Comparison of ENCODE assay signal across 24 cellular contexts in genomic region chr7:80047032-80047431, GRCh38.
DNase-seq lines count a peak whose midpoint lies in the region; ATAC-seq lines count a peak whose summit lies in the region.
"Had no signal": no experiment of that assay in that cellular context is flagged by ENCODE, and none has a peak within 500 bp of the region (broad histone marks: within the 10 kb centered on the region; RNA-seq: fewer than 3 reads in every experiment).

No MANE protein-coding gene starts in this region.

- ATAC-seq in HG03460 (IDR thresholded peaks at IDR 0.05; ENCODE audit: unreplicated experiment), result no peak
- ATAC-seq in GM19467 (IDR thresholded peaks at IDR 0.05; ENCODE audit: unreplicated experiment), result no peak
- no peak for ATAC-seq in HG02642 (IDR thresholded peaks at IDR 0.05; ENCODE audit: poor library complexity, unreplicated experiment)
- ATAC-seq: gastroesophageal sphincter, mucosa of descending colon, natural killer cell had no signal

- peak; percentile 81 for DNase-seq in DMS53 (lab: John Stamatoyannopoulos, UW)
- DNase-seq in NCI-H1105 treated with DMSO at 0.1 percent for 48 hours (lab: John Stamatoyannopoulos, UW), result peak; percentile 19
- DNase-seq in NCI-H524 treated with DMSO at 0.1 percent for 48 hours (lab: John Stamatoyannopoulos, UW), result peak; percentile 13
- DNase-seq in SHP77 treated with DMSO at 0.1 percent for 48 hours (lab: John Stamatoyannopoulos, UW), result peak; percentile 64
- DNase-seq in NCI-H1930 (lab: John Stamatoyannopoulos, UW), result no peak
- DNase-seq: ACHN; activated effector memory CD4-positive, alpha-beta T cell treated with anti-CD3 and anti-CD28 coated beads, Interleukin-2, amount 50 U/mL, for 16 hours; activated T-cell treated with anti-CD3 and anti-CD28 coated beads, Interleukin-2, amount 50 U/mL, for 24 hours; anterior cingulate cortex; CD4-positive, alpha-beta memory T cell; DMS153; hippocampal formation; mucosa of descending colon; MV-4-11; natural killer cell; NCI-H526 treated with DMSO at 0.1 percent for 48 hours; stimulated activated CD4-positive, alpha-beta T cell treated with anti-CD3 and anti-CD28 coated beads, Interleukin-15, amount 100 ng/mL, for 24 hours; stimulated activated CD4-positive, alpha-beta T cell treated with anti-CD3 and anti-CD28 coated beads, Interleukin-4, amount 100 ng/mL, for 4 hours; T-helper 2 cell; upper lobe of left lung had no signal

Comparison
In these comparisons a context has a peak if more than half of its experiments do, and no peak if none do; other contexts are left out.
1. DNase-seq: peak in DMS53 (single experiment), NCI-H1105 treated with DMSO at 0.1 percent for 48 hours (single experiment), NCI-H524 treated with DMSO at 0.1 percent for 48 hours (single experiment) and SHP77 treated with DMSO at 0.1 percent for 48 hours (single experiment); none in NCI-H1930 (0 of 2).